ENCODE assay signal across 24 cellular contexts in genomic region chr1:10940838-10941237, GRCh38.
DNase-seq lines count a peak whose midpoint lies in the region; ATAC-seq, FAIRE-seq and TF ChIP-seq lines count a peak whose summit lies in the region.
"Had no signal": no experiment of that assay in that cellular context is flagged by ENCODE, and none has a peak within 500 bp of the region (broad histone marks: within the 10 kb centered on the region; RNA-seq: fewer than 3 reads in every experiment).

No MANE protein-coding gene starts in this region.

- H3K36me3 ChIP-seq in CD8-positive, alpha-beta T cell (ENCODE audit: insufficient read depth, low read length) = no peaks in the 10 kb centered on the region
- H3K36me3 ChIP-seq in OCI-LY3 (replicated peaks; ENCODE audit: low read depth, low read length) (no peaks in the 10 kb centered on the region), H1 (ENCODE audit: control insufficient read depth in 2 of 4, insufficient read depth in 4 of 4, low read length in 3 of 4) (no peaks in the 10 kb centered on the region)
- H3K36me3 ChIP-seq: gastroesophageal sphincter, HAP-1, neutrophil, right atrium auricular region, thyroid gland, uterus had no signal

- H2BK5ac ChIP-seq in H1 (ENCODE audit: low read depth, low read length) = no peak overlapping the region

- H4K8ac ChIP-seq in H1 (ENCODE audit: extremely low read depth, insufficient read depth, low read length) = no peak overlapping the region

- H2BK15ac ChIP-seq in H1 (ENCODE audit: low read length) = no peak overlapping the region

- H3K36me3 Mint-ChIP-seq in CD8-positive, alpha-beta T cell = no peaks in the 10 kb centered on the region

- peaks cover 7% of the 10 kb centered on the region for H3K27me3 ChIP-seq in CD8-positive, alpha-beta T cell (ENCODE audit: insufficient read depth, low read length)
- H3K27me3 ChIP-seq in OCI-LY3 (ENCODE audit: low read depth, low read length) (peaks cover 64% of the 10 kb centered on the region), H1 (replicated peaks in 1 of 4; ENCODE audit: control insufficient read depth in 3 of 4, extremely low read depth in 1 of 4, insufficient read depth in 3 of 4, low read length in 3 of 4) (peaks cover 0 to 3% (median 0%) of the 10 kb centered on the region in 4 experiments; a peak in 2 of 7 replicates), dorsolateral prefrontal cortex (peaks cover 0 to 6% (median 0%) of the 10 kb centered on the region in 45 donors)
- H3K27me3 ChIP-seq: right atrium auricular region, thyroid gland, uterus had no signal

- TF ChIP-seq RAD21 in H1 (IDR thresholded peaks at IDR 0.05 in 1 of 2, conservative IDR thresholded peaks at IDR 0.05 in 1 of 2; ENCODE audit: low read depth in 2 of 2, low read length in 2 of 2) = no peak

- no peaks in the 10 kb centered on the region for H3K23me2 ChIP-seq in H1 (ENCODE audit: low read depth, low read length)

- peak overlapping the region; percentile 2; the same call in 1 of the 2 replicates for H2BK12ac ChIP-seq in H1 (ENCODE audit: low read depth, low read length)

- TF ChIP-seq POLR2A in H1 (IDR thresholded peaks at IDR 0.05; ENCODE audit: control extremely low read depth in 1 of 2, low read depth in 2 of 2, low read length in 2 of 2) = no peak

- H3K4me1 Mint-ChIP-seq in CD8-positive, alpha-beta T cell (ENCODE audit: low read depth) = peaks cover 43% of the 10 kb centered on the region

- TF ChIP-seq EP300 in H1 (IDR thresholded peaks at IDR 0.05; ENCODE audit: borderline replicate concordance in 1 of 2, low read depth in 2 of 2, low read length in 2 of 2) = no peak

- 87% methylated on average over 7 of the region's 7 CpGs; no CpG with 5 or more reads in 1 of the 2 experiments for WGBS in H1 (ENCODE audit: extremely low coverage in 1 of 2, insufficient coverage in 1 of 2, insufficient read length in 1 of 2, insufficient replicate concordance in 2 of 2, low coverage in 1 of 2, low lambda C conversion rate in 2 of 2, missing lambda C conversion rate in 1 of 2), 2 experiments

- H2BK120ac ChIP-seq in H1 (replicated peaks; ENCODE audit: low read depth, low read length) = no peak overlapping the region

- H3K79me2 ChIP-seq in OCI-LY3 (ENCODE audit: low read length) = no peaks in the 10 kb centered on the region
- no peaks in the 10 kb centered on the region for H3K79me2 ChIP-seq in H1 (ENCODE audit: control insufficient read depth in 1 of 2, insufficient read depth in 2 of 2, low read length in 2 of 2)

- H3K56ac ChIP-seq in H1 (replicated peaks; ENCODE audit: insufficient read length, low read depth, low read length) = no peak overlapping the region

- peaks cover 25% of the 10 kb centered on the region for H3K27me3 Mint-ChIP-seq in CD8-positive, alpha-beta T cell (ENCODE audit: low read depth)

- H2BK20ac ChIP-seq in H1 (ENCODE audit: low read length) = no peak overlapping the region

- intact Hi-C loops in CD8-positive, alpha-beta T cell (cut with DNase I, micrococcal nuclease) = no loop called here
- intact Hi-C loops in dorsolateral prefrontal cortex (cut with DNase I) = loop anchor here in 1 of 2 donors (5.0 kb wide), 1 partner anchor 434 kb away; no protein-coding TSS in a partner anchor

- no peak overlapping the region for H3K23ac ChIP-seq in H1 (ENCODE audit: insufficient read length)

- H3K4me1 ChIP-seq in CD8-positive, alpha-beta T cell (ENCODE audit: insufficient read depth, low read length) = peaks cover 44% of the 10 kb centered on the region
- H3K4me1 ChIP-seq in OCI-LY3 (ENCODE audit: low read length) (peaks cover 19% of the 10 kb centered on the region), H1 (replicated peaks in 1 of 4; ENCODE audit: control insufficient read depth in 3 of 4, insufficient read depth in 4 of 4, low read length in 3 of 4) (peaks cover 0 to 5% (median 3%) of the 10 kb centered on the region in 4 experiments; a peak in 3 of 7 replicates)

- CTCF ChIA-PET in CD8-positive, alpha-beta T cell (lab: Charles Lee) = interaction anchor here (0.9 to 1.6 kb wide), 4 partner anchors 22 to 446 kb away, joined by 3 to 4 read pairs (median 4); no protein-coding TSS in a partner anchor
- CTCF ChIA-PET in H1 (lab: Charles Lee; ENCODE audit: partially characterized antibody) = interaction anchor here (1.0 to 1.8 kb wide), 3 partner anchors 17 to 404 kb away, joined by 3 to 6 read pairs (median 5); no protein-coding TSS in a partner anchor

- no peak overlapping the region for H3K27ac Mint-ChIP-seq in CD8-positive, alpha-beta T cell

- no peaks in the 10 kb centered on the region for H3K9me3 Mint-ChIP-seq in CD8-positive, alpha-beta T cell
- H3K9me3 Mint-ChIP-seq: activated T-cell treated with anti-CD3 and anti-CD28 coated beads, Interleukin-2, amount 50 U/mL, for 4 hours; stimulated activated naive CD8-positive, alpha-beta T cell treated with anti-CD3 and anti-CD28 coated beads, Interleukin-15, Interleukin-2, amounts not matched to agents 100 ng/mL and 50 ng/mL, for 24 hours had no signal

- H2AFZ ChIP-seq in OCI-LY3 (ENCODE audit: low read depth, low read length) (no peak overlapping the region), H1 (ENCODE audit: low read length) (no peak overlapping the region)

- ATAC-seq in CD8-positive, alpha-beta T cell = no peak
- ATAC-seq: gastroesophageal sphincter had no signal

- peak; percentile 61 for DNase-seq in activated CD8-positive, alpha-beta memory T cell treated with anti-CD3 and anti-CD28 coated beads for 24 hours
- DNase-seq in activated CD8-positive, alpha-beta memory T cell treated with anti-CD3 and anti-CD28 coated beads, Interleukin-2, amount 50 U/mL, for 48 hours = no peak
- no peak for DNase-seq in CD8-positive, alpha-beta T cell
- DNase-seq in H1 (ENCODE audit: low read depth in 1 of 2, low spot score in 2 of 2) = no peak
- DNase-seq in dorsolateral prefrontal cortex = no peak
- no peak for DNase-seq in amniotic stem cell (lab: John Stamatoyannopoulos, UW)
- DNase-seq in NOMO-1 treated with dmso at 0.1 percent for 144 hours (lab: John Stamatoyannopoulos, UW; ENCODE audit: unreplicated experiment) = no peak
- DNase-seq: activated naive CD4-positive, alpha-beta T cell; AML-193; DMS 273 treated with DMSO at 0.1 percent for 48 hours; NCI-H1048; NCI-H1694 treated with DMSO at 0.1 percent for 48 hours; NCI-H446 treated with DMSO at 0.1 percent for 48 hours; NCI-H82; thyroid gland; uterus had no signal

- no peak overlapping the region for H3K27ac ChIP-seq in CD8-positive, alpha-beta T cell (ENCODE audit: low read depth, low read length)
- H3K27ac ChIP-seq in OCI-LY3 (ENCODE audit: low read length) (no peak overlapping the region), H1 (ENCODE audit: low read depth, low read length) (no peak overlapping the region), dorsolateral prefrontal cortex (no peak overlapping the region)
- H3K27ac ChIP-seq: gastroesophageal sphincter, neutrophil, right atrium auricular region, thyroid gland, uterus had no signal

- no peak for TF ChIP-seq CTCF in CD8-positive, alpha-beta T cell (IDR thresholded peaks at IDR 0.05)
- TF ChIP-seq CTCF in OCI-LY3 (IDR thresholded peaks at IDR 0.05; ENCODE audit: low read depth, low read length) (no peak), H1 (IDR thresholded peaks at IDR 0.05; ENCODE audit: control extremely low read depth in 1 of 3, insufficient read depth in 1 of 3, low read depth in 1 of 3, low read length in 3 of 3) (no peak), dorsolateral prefrontal cortex (IDR thresholded peaks at IDR 0.05 in 54 of 56, conservative IDR thresholded peaks at IDR 0.05 in 2 of 56; ENCODE audit: low read depth in 1 of 56, partially characterized antibody in 56 of 56) (no peak)

- H3K9me3 ChIP-seq in CD8-positive, alpha-beta T cell (ENCODE audit: low read length) = no peaks in the 10 kb centered on the region
- H3K9me3 ChIP-seq in OCI-LY3 (ENCODE audit: insufficient read depth, low read length) = no peaks in the 10 kb centered on the region
- H3K9me3 ChIP-seq in H1 (ENCODE audit: insufficient read depth in 2 of 2, low read depth in 1 of 2, low read length in 1 of 2) = no peaks in the 10 kb centered on the region
- H3K9me3 ChIP-seq: gastroesophageal sphincter, HAP-1, neutrophil, right atrium auricular region, thyroid gland, uterus had no signal

- no peak overlapping the region for H2AK5ac ChIP-seq in H1 (ENCODE audit: low read depth, low read length)

- H4K5ac ChIP-seq in H1 (ENCODE audit: insufficient read length, low read depth, low read length) = no peak overlapping the region

- H4K20me1 ChIP-seq in OCI-LY3 (ENCODE audit: insufficient read depth, low read length) (peaks cover 27% of the 10 kb centered on the region; the same call in 1 of the 2 replicates), H1 (replicated peaks in 1 of 2; ENCODE audit: control insufficient read depth in 1 of 2, insufficient read depth in 2 of 2, low read length in 2 of 2) (no peaks in the 10 kb centered on the region)

- no peak overlapping the region for H4K91ac ChIP-seq in H1 (replicated peaks; ENCODE audit: insufficient read length, low read length)

- no peak overlapping the region for H3K14ac ChIP-seq in H1 (ENCODE audit: insufficient read length)

- H3K4me3 Mint-ChIP-seq in CD8-positive, alpha-beta T cell = peak overlapping the region; percentile 80

- no peaks in the 10 kb centered on the region for H3K79me1 ChIP-seq in H1 (ENCODE audit: low read depth, low read length)

- H3K4me3 ChIP-seq in CD8-positive, alpha-beta T cell (ENCODE audit: low read depth, low read length) = no peak overlapping the region
- H3K4me3 ChIP-seq in OCI-LY3 (ENCODE audit: low read length) (no peak overlapping the region), H1 (ENCODE audit: extremely low read depth in 1 of 4, insufficient read depth in 2 of 4, low read depth in 3 of 4, low read length in 4 of 4) (no peak overlapping the region), dorsolateral prefrontal cortex (no peak overlapping the region)
- H3K4me3 ChIP-seq: gastroesophageal sphincter, HAP-1, right atrium auricular region, smooth muscle cell, thyroid gland, uterus had no signal

- POLR2A ChIA-PET in CD8-positive, alpha-beta T cell (lab: Charles Lee) = no interaction called here
- POLR2A ChIA-PET in H1 (lab: Charles Lee; ENCODE audit: partially characterized antibody) = no interaction called here

- H3K4ac ChIP-seq in H1 (replicated peaks; ENCODE audit: insufficient read length, low read depth, low read length) = no peak overlapping the region

- H3K9ac ChIP-seq in OCI-LY3 (ENCODE audit: low read length) = no peak overlapping the region
- no peak overlapping the region for H3K9ac ChIP-seq in H1 (replicated peaks in 1 of 4; ENCODE audit: extremely low read depth in 1 of 4, low read depth in 3 of 4, low read length in 3 of 4)

- H3K4me2 ChIP-seq in OCI-LY3 (ENCODE audit: low read length) (peak overlapping the region; percentile 65), H1 (ENCODE audit: insufficient read depth in 1 of 2, low read depth in 2 of 2, low read length in 2 of 2) (no peak overlapping the region)

- H3K18ac ChIP-seq in H1 (ENCODE audit: extremely low read depth, low read length) = no peak overlapping the region

- no peak for FAIRE-seq in H1 (lab: Jason Lieb, UNC)

TF ChIP-seq in H1, 55 proteins besides CTCF, POLR2A, EP300 and RAD21 (continues in another document):
- TF ChIP-seq CHD2 (IDR thresholded peaks at IDR 0.05; ENCODE audit: low read length) = no peak
- no peak for TF ChIP-seq MAX (IDR thresholded peaks at IDR 0.05)
